In the genomic region with DNA sequence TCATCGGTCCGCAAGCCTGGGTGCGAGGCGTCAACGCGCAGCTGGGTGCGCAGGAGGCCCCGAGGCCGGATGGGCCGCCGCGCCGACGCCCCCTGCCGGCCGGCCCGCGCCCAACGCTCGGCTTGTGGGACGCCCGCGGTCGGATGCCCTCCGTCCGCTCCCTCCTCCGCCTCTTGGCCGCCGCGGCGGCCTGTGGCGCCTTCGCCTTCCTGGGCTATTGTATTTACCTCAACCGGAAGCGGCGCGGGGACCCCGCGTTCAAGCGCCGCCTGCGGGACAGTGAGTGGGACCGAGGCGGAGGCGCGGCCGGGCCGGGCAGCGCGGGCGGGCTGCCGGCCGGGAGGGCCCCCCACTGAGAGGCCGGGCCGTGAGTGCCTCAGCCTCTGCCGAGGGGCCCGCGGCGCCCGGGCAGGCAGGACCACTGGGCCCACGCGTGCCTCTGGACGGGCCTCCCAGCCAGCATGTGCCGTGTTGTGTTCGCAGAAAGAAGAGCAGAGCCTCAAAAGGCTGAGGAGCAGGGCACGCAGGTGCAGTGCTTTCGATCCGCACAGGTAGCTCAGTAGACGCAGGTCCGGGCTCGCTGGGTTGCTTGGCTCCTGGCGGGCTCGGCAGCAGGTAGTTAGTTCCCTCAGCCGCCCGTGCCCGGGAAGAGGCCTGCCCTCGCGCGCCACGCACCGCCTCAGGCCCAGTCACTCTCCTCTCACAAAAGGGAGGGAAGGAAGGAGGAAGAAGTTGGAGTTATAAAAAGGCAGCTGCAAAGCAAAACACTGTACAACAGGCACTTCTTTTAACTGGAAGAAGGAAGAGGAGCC, we compare ENCODE assay signal across 8 cellular contexts. TPM values are rescaled to one million over a fixed set of nuclear protein-coding genes. Genes with fewer than 3 reads are reported as not detected.
DNase-seq lines count a peak whose midpoint lies in the region; ATAC-seq and TF ChIP-seq lines count a peak whose summit lies in the region.

Gene TOMM20L (plus strand): TSS at position 116 of the 812 bp plus-strand sequence. CDS start 28 bp downstream, at position 144.

- H2BK120ac ChIP-seq in neuronal stem cell (ENCODE audit: low read depth, low read length): no peak within 1 kb of the TSS

- CTCF ChIA-PET in PC-9 (lab: Charles Lee): no interaction called here

- H3K9me2 ChIP-seq in PC-9 (ENCODE audit: insufficient read depth): no peaks in the 10 kb centered on the region

- no peak within 1 kb of the TSS for H2BK5ac ChIP-seq in neuronal stem cell (ENCODE audit: low read length)

- H3K9me3 ChIP-seq in PC-9 (ENCODE audit: insufficient read depth, low read depth) (no peaks in the 10 kb centered on the region), neuronal stem cell (replicated peaks in 1 of 2; ENCODE audit: control insufficient read depth in 2 of 2, insufficient read depth in 1 of 2, low read depth in 1 of 2, low read length in 2 of 2) (no peaks in the 10 kb centered on the region)

- H2BK15ac ChIP-seq in neuronal stem cell (ENCODE audit: low read length): no peak within 1 kb of the TSS

- H3K23ac ChIP-seq in neuronal stem cell (ENCODE audit: low read depth, low read length, poor library complexity): peak within 1 kb of the TSS; percentile 0

- BruUV-seq in PC-9 (replicated peaks; lab: Mats Ljungman, UMichigan): no TSS peak

- POLR2A ChIA-PET in PC-9 (lab: Charles Lee; ENCODE audit: unreplicated experiment): interaction anchor here (0.5 to 0.6 kb wide), 2 partner anchors 30 to 277 kb away, joined by 3 read pairs; no protein-coding TSS in a partner anchor

- DNase-seq in COLO829 (ENCODE audit: low spot score): peak; percentile 63
- DNase-seq in PC-9: peak; percentile 38 to 73
- peak; percentile 67 for DNase-seq in activated gamma-delta T cell treated with Interleukin-2 at 50 U/mL for 16 hours
- peak; percentile 29 to 61 for DNase-seq in foreskin keratinocyte
- DNase-seq in neuronal stem cell (ENCODE audit: low spot score): peak; percentile 75
- DNase-seq in substantia nigra (lab: John Stamatoyannopoulos, UW): peak in 40 of 49 donors; percentile 4 to 80 (median 32)

- no peaks in the 10 kb centered on the region for H3K27me3 ChIP-seq in PC-9 (ENCODE audit: insufficient read depth, low read depth)
- no peaks in the 10 kb centered on the region for H3K27me3 ChIP-seq in foreskin keratinocyte
- peaks cover 0 to 2% (median 0%) of the 10 kb centered on the region in 3 experiments for H3K27me3 ChIP-seq in neuronal stem cell (ENCODE audit: control insufficient read depth in 3 of 3, insufficient read depth in 3 of 3, low read depth in 1 of 3, low read length in 3 of 3)

- H3K79me2 ChIP-seq in PC-9 (ENCODE audit: low read depth): no peaks in the 10 kb centered on the region

- H3K4me2 ChIP-seq in PC-9: peak within 1 kb of the TSS; percentile 80
- peak within 1 kb of the TSS; percentile 86 for H3K4me2 ChIP-seq in neuronal stem cell (ENCODE audit: insufficient read depth, low read length, poor library complexity, severe bottlenecking)

- intact Hi-C loops in PC-9 (cut with micrococcal nuclease; ENCODE audit: unreplicated experiment): no loop called here

- H3K4ac ChIP-seq in neuronal stem cell (ENCODE audit: low read length): no peak within 1 kb of the TSS

- no peak within 1 kb of the TSS for H3K27ac ChIP-seq in PC-9
- H3K27ac ChIP-seq in foreskin keratinocyte: no peak within 1 kb of the TSS
- H3K27ac ChIP-seq in neuronal stem cell (replicated peaks; ENCODE audit: low read length): no peak within 1 kb of the TSS
- peak within 1 kb of the TSS; percentile 64 for H3K27ac ChIP-seq in substantia nigra (ENCODE audit: low read depth, low read length, poor library complexity, severe bottlenecking)

- peak within 1 kb of the TSS; percentile 96 for H3K18ac ChIP-seq in neuronal stem cell (ENCODE audit: low read length)

- H4K20me1 ChIP-seq in PC-9 (ENCODE audit: insufficient read depth): no peaks in the 10 kb centered on the region

- H3K4me1 ChIP-seq in PC-9 (replicated peaks; ENCODE audit: insufficient read depth) (no peaks in the 10 kb centered on the region), foreskin keratinocyte (peaks cover 3% of the 10 kb centered on the region), neuronal stem cell (ENCODE audit: control insufficient read depth in 2 of 2, insufficient read depth in 1 of 2, low read depth in 1 of 2, low read length in 2 of 2) (peaks cover 0 to 5% of the 10 kb centered on the region in 2 donors)

- H2BK12ac ChIP-seq in neuronal stem cell (ENCODE audit: low read length): no peak within 1 kb of the TSS

- peak; percentile 67; the same call in 1 of the 2 replicates for TF ChIP-seq CTCF in PC-9 (conservative IDR thresholded peaks at IDR 0.05)
- peak; percentile 89 for TF ChIP-seq CTCF in foreskin keratinocyte (conservative IDR thresholded peaks at IDR 0.05)

- peak within 1 kb of the TSS; percentile 65; the same call in 1 of the 2 replicates for H3K4me3 ChIP-seq in PC-9
- peak within 1 kb of the TSS in 1 of 2 donors; percentile 75 for H3K4me3 ChIP-seq in neuronal stem cell (ENCODE audit: low read length in 2 of 2)

- no peak within 1 kb of the TSS for H3K14ac ChIP-seq in neuronal stem cell (ENCODE audit: low read length)

- H2AK5ac ChIP-seq in neuronal stem cell (ENCODE audit: low read depth, low read length): no peak within 1 kb of the TSS

- H3K36me3 ChIP-seq in PC-9 (ENCODE audit: low read depth) (no peaks in the 10 kb centered on the region), neuronal stem cell (replicated peaks in 1 of 2; ENCODE audit: control insufficient read depth in 2 of 2, insufficient read depth in 2 of 2, low read length in 2 of 2) (no peaks in the 10 kb centered on the region)

- H3F3A ChIP-seq in PC-9 (ENCODE audit: insufficient read depth, low read depth): peaks cover 4% of the 10 kb centered on the region; the same call in 1 of the 2 replicates

- ATAC-seq in GM19397 (IDR thresholded peaks at IDR 0.05; ENCODE audit: unreplicated experiment) (peak; percentile 94), HG03558 (IDR thresholded peaks at IDR 0.05; ENCODE audit: extremely low read depth, unreplicated experiment) (peak; percentile 90), foreskin keratinocyte (peak; percentile 90)

- peak within 1 kb of the TSS; percentile 34 for H4K91ac ChIP-seq in neuronal stem cell (ENCODE audit: low read depth, low read length, poor library complexity)

- no peaks in the 10 kb centered on the region for H3K79me1 ChIP-seq in neuronal stem cell (ENCODE audit: low read depth, low read length)

- no CpG with 5 or more reads among the region's 81 CpGs for WGBS in neuronal stem cell (ENCODE audit: extremely low coverage in 2 of 2, insufficient read length in 2 of 2, insufficient replicate concordance in 1 of 2), 2 donors

- no peak within 1 kb of the TSS for H4K8ac ChIP-seq in neuronal stem cell (ENCODE audit: low read depth, low read length)

- H3K9ac ChIP-seq in neuronal stem cell (ENCODE audit: low read depth, low read length, poor library complexity): peak within 1 kb of the TSS; percentile 82

- peak within 1 kb of the TSS; percentile 90 for H2AFZ ChIP-seq in PC-9
- H2AFZ ChIP-seq in neuronal stem cell (ENCODE audit: low read length): peak within 1 kb of the TSS; percentile 83

RNA-seq across cellular contexts. Expression of gene TOMM20L, which starts in this region (rescaled TPM):
- total RNA-seq in PC-9 (2021) (not detected in 2 replicates), foreskin keratinocyte (not detected in 2 replicates)
- not detected in 2 replicates for polyA plus RNA-seq in foreskin keratinocyte
- 0.22 TPM for polyA plus RNA-seq in neuronal stem cell (2013, experiment 1 of 2)
- 0.21 TPM for polyA plus RNA-seq in neuronal stem cell (2013, experiment 2 of 2)

Comparison
In these comparisons a context has a peak if more than half of its experiments do, and no peak if none do; other contexts are left out.
1. Peak in DNase-seq, H3K4me3 ChIP-seq and H3K4me2 ChIP-seq in PC-9; RNA of the gene not detected or under 1 TPM.
2. Peak in DNase-seq and ATAC-seq in foreskin keratinocyte; RNA of the gene not detected or under 1 TPM.